ENCODE assay signal across 8 cellular contexts in genomic region chr17:7261377-7262191, GRCh38. TPM values are rescaled to one million over a fixed set of nuclear protein-coding genes. Genes with fewer than 3 reads are reported as not detected.
DNase-seq lines count a peak whose midpoint lies in the region; ATAC-seq and TF ChIP-seq lines count a peak whose summit lies in the region.

No MANE protein-coding gene starts in this region.

- no peaks in the 10 kb centered on the region for H3K9me3 Mint-ChIP-seq in CD4-positive, CD25-positive, alpha-beta regulatory T cell
- no peaks in the 10 kb centered on the region for H3K9me3 Mint-ChIP-seq in endothelial cell (ENCODE audit: unreplicated experiment)
- no peaks in the 10 kb centered on the region for H3K9me3 Mint-ChIP-seq in naive B cell

- no peak overlapping the region for H3K4me3 ChIP-seq in CD4-positive, CD25-positive, alpha-beta regulatory T cell (ENCODE audit: low read depth, low read length)
- H3K4me3 ChIP-seq in RWPE2 (ENCODE audit: severe bottlenecking): peak overlapping the region; percentile 71
- H3K4me3 ChIP-seq in A673 (ENCODE audit: low read depth, low read length, poor library complexity, severe bottlenecking): no peak overlapping the region

- BruUV-seq in A673 (replicated peaks; lab: Mats Ljungman, UMichigan): no TSS peak

- H3K36me3 Mint-ChIP-seq in CD4-positive, CD25-positive, alpha-beta regulatory T cell: peaks cover 3% of the 10 kb centered on the region
- H3K36me3 Mint-ChIP-seq in endothelial cell (ENCODE audit: low read depth, unreplicated experiment) (peaks cover 10% of the 10 kb centered on the region), naive B cell (peaks cover 0 to 5% of the 10 kb centered on the region in 2 donors)

- ATAC-seq in CD4-positive, CD25-positive, alpha-beta regulatory T cell (ENCODE audit: low read depth in 2 of 2): peak; percentile 52 to 66
- peak; percentile 1; the same call in 1 of the 3 replicates for ATAC-seq in RWPE2 (ENCODE audit: low read depth)
- ATAC-seq in naive B cell (ENCODE audit: low read depth in 2 of 2): peak; percentile 62 to 68
- no peak for ATAC-seq in GM18519 (IDR thresholded peaks at IDR 0.05; ENCODE audit: low FRiP score, unreplicated experiment)

- H3K27me3 ChIP-seq in CD4-positive, CD25-positive, alpha-beta regulatory T cell (ENCODE audit: control insufficient read depth, insufficient read depth, low read length): peaks cover 6% of the 10 kb centered on the region
- no peaks in the 10 kb centered on the region for H3K27me3 ChIP-seq in RWPE2 (ENCODE audit: insufficient read depth, poor library complexity, severe bottlenecking)
- H3K27me3 ChIP-seq in A673 (replicated peaks; ENCODE audit: insufficient read depth, low read depth, low read length, poor library complexity): no peaks in the 10 kb centered on the region

- peaks cover 5 to 31% (median 13%) of the 10 kb centered on the region in 4 donors for H3K4me1 Mint-ChIP-seq in CD4-positive, CD25-positive, alpha-beta regulatory T cell
- H3K4me1 Mint-ChIP-seq in endothelial cell (ENCODE audit: unreplicated experiment) (peaks cover 17% of the 10 kb centered on the region), naive B cell (peaks cover 19 to 31% (median 22%) of the 10 kb centered on the region in 3 donors)

- CTCF ChIA-PET in A673 (lab: Charles Lee): no interaction called here

- peaks cover 13% of the 10 kb centered on the region for H3K36me3 ChIP-seq in CD4-positive, CD25-positive, alpha-beta regulatory T cell (ENCODE audit: control insufficient read depth, insufficient read depth, low read length)
- H3K36me3 ChIP-seq in RWPE2 (ENCODE audit: low read depth) (peaks cover 47% of the 10 kb centered on the region), A673 (ENCODE audit: insufficient read depth, low read length, poor library complexity, severe bottlenecking) (peaks cover 9% of the 10 kb centered on the region)

- DNase-seq in CD4-positive, CD25-positive, alpha-beta regulatory T cell: peak in 2 of 3 donors; percentile 33 to 52
- no peak for DNase-seq in RWPE2 (ENCODE audit: low spot score)
- peak; percentile 26 for DNase-seq in endothelial cell (ENCODE audit: low spot score)
- DNase-seq in naive B cell: peak; percentile 42
- DNase-seq in A673 (ENCODE audit: low spot score): no peak
- DNase-seq in foreskin melanocyte: no peak
- no peak for DNase-seq in NCI-H1436 (lab: John Stamatoyannopoulos, UW)

- H3K4me3 Mint-ChIP-seq in CD4-positive, CD25-positive, alpha-beta regulatory T cell: peak overlapping the region; percentile 69 to 81 (median 74)
- H3K4me3 Mint-ChIP-seq in endothelial cell (ENCODE audit: unreplicated experiment) (peak overlapping the region; percentile 93), naive B cell (peak overlapping the region; percentile 78 to 89 (median 84))

- POLR2A ChIA-PET in A673 (lab: Charles Lee; ENCODE audit: low non-redundant PET): no interaction called here

- peak overlapping the region; percentile 5 for H3K27ac ChIP-seq in CD4-positive, CD25-positive, alpha-beta regulatory T cell (ENCODE audit: insufficient read depth, low read length, poor library complexity, severe bottlenecking)
- H3K27ac ChIP-seq in RWPE2 (ENCODE audit: poor library complexity, severe bottlenecking) (peak overlapping the region; percentile 86), A673 (ENCODE audit: low read depth, low read length, poor library complexity, severe bottlenecking) (no peak overlapping the region)

- peaks cover 34% of the 10 kb centered on the region for H3K4me1 ChIP-seq in CD4-positive, CD25-positive, alpha-beta regulatory T cell (ENCODE audit: control insufficient read depth, insufficient read depth, low read length, poor library complexity, severe bottlenecking)
- H3K4me1 ChIP-seq in RWPE2 (ENCODE audit: insufficient read depth, poor library complexity, severe bottlenecking) (peaks cover 23% of the 10 kb centered on the region), A673 (ENCODE audit: insufficient read depth, low read length, poor library complexity, severe bottlenecking) (peaks cover 16% of the 10 kb centered on the region)

- peaks cover 30% of the 10 kb centered on the region for H3K27me3 Mint-ChIP-seq in CD4-positive, CD25-positive, alpha-beta regulatory T cell
- peaks cover 9% of the 10 kb centered on the region for H3K27me3 Mint-ChIP-seq in endothelial cell (ENCODE audit: unreplicated experiment)
- peaks cover under 1 to 22% (median 14%) of the 10 kb centered on the region in 3 donors for H3K27me3 Mint-ChIP-seq in naive B cell

- H3K27ac Mint-ChIP-seq in CD4-positive, CD25-positive, alpha-beta regulatory T cell: no peak overlapping the region
- H3K27ac Mint-ChIP-seq in endothelial cell (ENCODE audit: unreplicated experiment): peak overlapping the region; percentile 77
- H3K27ac Mint-ChIP-seq in naive B cell: peak overlapping the region in 1 of 6 donors; percentile 80

- no peak for TF ChIP-seq CTCF in RWPE2 (IDR thresholded peaks at IDR 0.05; ENCODE audit: poor library complexity, severe bottlenecking)
- TF ChIP-seq CTCF in endothelial cell (IDR thresholded peaks at IDR 0.05; ENCODE audit: unreplicated experiment): no peak
- no peak for TF ChIP-seq CTCF in A673 (conservative IDR thresholded peaks at IDR 0.05; ENCODE audit: low read depth, low read length)

- no peaks in the 10 kb centered on the region for H3K9me3 ChIP-seq in CD4-positive, CD25-positive, alpha-beta regulatory T cell (ENCODE audit: control insufficient read depth in 2 of 2, low read length in 2 of 2)
- H3K9me3 ChIP-seq in RWPE2 (ENCODE audit: severe bottlenecking): no peaks in the 10 kb centered on the region
- H3K9me3 ChIP-seq in A673 (ENCODE audit: low read depth, low read length, poor library complexity, severe bottlenecking): no peaks in the 10 kb centered on the region

- intact Hi-C loops in A673 (cut with micrococcal nuclease; ENCODE audit: unreplicated experiment): no loop called here

RNA-seq across cellular contexts. Expression of gene CLDN7, which starts 0.7 kb away (rescaled TPM):
- not detected for total RNA-seq in CD4-positive, CD25-positive, alpha-beta regulatory T cell
- polyA plus RNA-seq in CD4-positive, CD25-positive, alpha-beta regulatory T cell: 1 to 10 TPM in 2 of 4 donors, under 1 TPM in 2; 0.55 to 2.0 (median 1.3) TPM
- total RNA-seq in endothelial cell (ENCODE audit: unreplicated experiment) (65.7 TPM), A673 (2021) (0.55 TPM in 1 of 2 replicates, not detected in the other)
- 1 to 10 TPM in 5 of 6 donors, not detected in 1; 2.9 to 6.9 (median 4.8) TPM for polyA plus RNA-seq in naive B cell (ENCODE audit: low read depth in 6 of 6)

RNA-seq across cellular contexts. Expression of gene ELP5, which starts 9.6 kb away (rescaled TPM):
- total RNA-seq in CD4-positive, CD25-positive, alpha-beta regulatory T cell: 31.6 TPM
- polyA plus RNA-seq in CD4-positive, CD25-positive, alpha-beta regulatory T cell: 10 to 100 TPM; 54.5 to 74.0 (median 59.0) TPM
- total RNA-seq in endothelial cell (ENCODE audit: unreplicated experiment) (36.9 TPM), A673 (2021) (123 and 128 TPM in 2 replicates)
- polyA plus RNA-seq in naive B cell (ENCODE audit: low read depth in 6 of 6): 10 to 100 TPM; 54.2 to 94.8 (median 80.6) TPM

RNA-seq across cellular contexts. Expression of gene CTDNEP1, which starts 10.1 kb away (rescaled TPM):
- 114 TPM for total RNA-seq in CD4-positive, CD25-positive, alpha-beta regulatory T cell
- 10 to 100 TPM; 33.0 to 40.7 (median 38.8) TPM for polyA plus RNA-seq in CD4-positive, CD25-positive, alpha-beta regulatory T cell
- total RNA-seq in endothelial cell (ENCODE audit: unreplicated experiment): 148 TPM
- polyA plus RNA-seq in naive B cell (ENCODE audit: low read depth in 6 of 6): 10 to 100 TPM; 44.6 to 90.2 (median 53.0) TPM
- 175 and 179 TPM in 2 replicates for total RNA-seq in A673 (2021)

RNA-seq across cellular contexts. Expression of gene GABARAP, which starts 19.3 kb away (rescaled TPM):
- 227 TPM for total RNA-seq in CD4-positive, CD25-positive, alpha-beta regulatory T cell
- 1,000 to 10,000 TPM in 2 of 4 donors, 100 to 1,000 TPM in 2; 939 to 1,205 (median 986) TPM for polyA plus RNA-seq in CD4-positive, CD25-positive, alpha-beta regulatory T cell
- 418 TPM for total RNA-seq in endothelial cell (ENCODE audit: unreplicated experiment)
- 1,000 to 10,000 TPM in 4 of 6 donors, 100 to 1,000 TPM in 2; 833 to 1,381 (median 1,181) TPM for polyA plus RNA-seq in naive B cell (ENCODE audit: low read depth in 6 of 6)
- total RNA-seq in A673 (2021): 296 and 314 TPM in 2 replicates

RNA-seq across cellular contexts. Expression of gene SLC2A4, which starts 19.9 kb away (rescaled TPM):
- not detected for total RNA-seq in CD4-positive, CD25-positive, alpha-beta regulatory T cell
- polyA plus RNA-seq in CD4-positive, CD25-positive, alpha-beta regulatory T cell: not detected
- 2.2 TPM for total RNA-seq in endothelial cell (ENCODE audit: unreplicated experiment)
- polyA plus RNA-seq in naive B cell (ENCODE audit: low read depth in 6 of 6): not detected
- total RNA-seq in A673 (2021): 0.67 and 1.6 TPM in 2 replicates

Comparison
In these comparisons a context has a peak if more than half of its experiments do, and no peak if none do; other contexts are left out.
1. DNase-seq: peak in CD4-positive, CD25-positive, alpha-beta regulatory T cell (2 of 3), endothelial cell (single experiment) and naive B cell (single experiment); none in RWPE2 (single experiment), A673 (single experiment), foreskin melanocyte (single experiment) and NCI-H1436 (single experiment).
2. RNA of gene CLDN7, which starts 0.7 kb away (total RNA-seq): 65.7 TPM in endothelial cell (single experiment); not detected in CD4-positive, CD25-positive, alpha-beta regulatory T cell (single experiment) and 0.55 TPM in A673; every median in the first group is over 10 times any median in the second.
3. Peak in every context shown above with its lines, with median percentiles within 50 percentile points of each other: H3K4me3 Mint-ChIP-seq.